Comparison of ENCODE assay signal across 1 cellular context in the genomic region with DNA sequence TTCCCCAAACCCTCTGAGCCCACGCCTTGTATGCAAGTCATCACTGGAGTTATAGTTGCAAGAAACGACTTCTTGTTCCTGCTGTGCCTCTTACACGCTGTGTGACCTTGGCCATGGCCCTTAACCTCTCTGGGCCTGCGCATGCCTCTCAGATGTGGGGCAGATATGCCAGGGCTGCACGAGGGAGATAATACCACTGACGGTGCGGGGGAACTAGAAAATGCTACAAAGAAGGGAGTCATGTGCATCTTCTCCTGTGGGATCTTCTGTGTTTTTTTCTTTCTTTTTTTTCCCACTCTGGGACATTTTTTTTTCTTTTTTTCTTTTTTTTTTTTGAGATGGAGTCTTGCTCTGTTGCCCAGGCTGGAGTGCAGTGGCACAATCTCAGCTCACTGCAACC.
TF ChIP-seq lines count a peak whose summit lies in the region.

No MANE protein-coding gene starts in this region.

TF ChIP-seq in endothelial cell of umbilical vein, 7 proteins besides CTCF, POLR2A, EP300 and RAD21:
- no peak for TF ChIP-seq POLR2AphosphoS5 (IDR thresholded peaks at IDR 0.05; ENCODE audit: insufficient read depth, low read depth, low read length)
- TF ChIP-seq MYC (IDR thresholded peaks at IDR 0.05; ENCODE audit: low read depth, low read length) = no peak
- TF ChIP-seq FOS (IDR thresholded peaks at IDR 0.05; ENCODE audit: borderline replicate concordance, insufficient read depth, low read length) = no peak
- no peak for TF ChIP-seq JUN (IDR thresholded peaks at IDR 0.05; ENCODE audit: borderline replicate concordance, insufficient read depth, insufficient read length, low read depth)
- TF ChIP-seq, protein P1, sequence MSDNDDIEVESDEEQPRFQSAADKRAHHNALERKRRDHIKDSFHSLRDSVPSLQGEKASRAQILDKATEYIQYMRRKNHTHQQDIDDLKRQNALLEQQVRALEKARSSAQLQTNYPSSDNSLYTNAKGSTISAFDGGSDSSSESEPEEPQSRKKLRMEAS (IDR thresholded peaks at IDR 0.05; ENCODE audit: insufficient read depth, insufficient read length) = no peak
- TF ChIP-seq GATA2 (IDR thresholded peaks at IDR 0.05; ENCODE audit: insufficient read depth, insufficient read length, low read depth, low read length) = no peak
- no peak for TF ChIP-seq EZH2 (IDR thresholded peaks at IDR 0.05; ENCODE audit: borderline replicate concordance, low read depth, low read length, severe bottlenecking)
